ENCODE assay signal across 1 cellular context in the genomic region with DNA sequence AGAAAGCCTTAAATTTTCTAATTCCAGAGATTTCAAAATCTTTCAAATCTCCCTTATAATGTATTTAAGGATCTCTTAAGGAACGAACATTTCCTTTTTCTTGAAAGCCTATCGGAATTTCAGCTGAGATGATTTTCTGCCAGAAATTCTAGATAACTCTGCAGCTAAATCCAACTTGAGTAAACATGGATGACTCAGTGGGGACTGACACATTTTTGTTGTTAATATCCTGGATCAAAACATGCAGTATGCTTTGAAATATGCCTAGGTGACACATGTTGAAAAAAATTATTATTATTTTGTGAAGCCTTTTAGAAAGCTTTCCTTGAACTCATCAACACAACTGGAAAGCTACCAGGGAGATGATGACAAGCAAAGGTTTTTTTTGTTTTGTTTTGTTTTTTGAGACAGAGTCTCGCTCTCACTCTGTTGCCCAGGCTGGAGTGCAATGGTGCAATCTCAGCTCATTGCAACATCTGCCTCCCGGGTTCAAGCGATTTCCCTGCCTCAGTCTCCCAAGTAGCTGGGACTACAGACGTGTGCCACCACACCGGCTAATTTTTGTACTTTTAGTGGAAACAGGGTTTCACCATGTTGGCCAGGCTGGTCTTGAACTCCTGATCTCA.
A peak's percentile ranks its signal among the peaks of the same experiment; 100 is the strongest.
TF ChIP-seq lines count a peak whose summit lies in the region.

No MANE protein-coding gene starts in this region.

TF ChIP-seq in K562, 482 proteins besides CTCF, POLR2A, EP300 and RAD21 (continues in another document):
- TF ChIP-seq CBX3 (IDR thresholded peaks at IDR 0.05; ENCODE audit: borderline replicate concordance in 1 of 2, low read length in 2 of 2), result no peak
- no peak for TF ChIP-seq ZNF445 (CRISPR knock-in tag; IDR thresholded peaks at IDR 0.05; ENCODE audit: low read depth)
- TF ChIP-seq, protein P1, sequence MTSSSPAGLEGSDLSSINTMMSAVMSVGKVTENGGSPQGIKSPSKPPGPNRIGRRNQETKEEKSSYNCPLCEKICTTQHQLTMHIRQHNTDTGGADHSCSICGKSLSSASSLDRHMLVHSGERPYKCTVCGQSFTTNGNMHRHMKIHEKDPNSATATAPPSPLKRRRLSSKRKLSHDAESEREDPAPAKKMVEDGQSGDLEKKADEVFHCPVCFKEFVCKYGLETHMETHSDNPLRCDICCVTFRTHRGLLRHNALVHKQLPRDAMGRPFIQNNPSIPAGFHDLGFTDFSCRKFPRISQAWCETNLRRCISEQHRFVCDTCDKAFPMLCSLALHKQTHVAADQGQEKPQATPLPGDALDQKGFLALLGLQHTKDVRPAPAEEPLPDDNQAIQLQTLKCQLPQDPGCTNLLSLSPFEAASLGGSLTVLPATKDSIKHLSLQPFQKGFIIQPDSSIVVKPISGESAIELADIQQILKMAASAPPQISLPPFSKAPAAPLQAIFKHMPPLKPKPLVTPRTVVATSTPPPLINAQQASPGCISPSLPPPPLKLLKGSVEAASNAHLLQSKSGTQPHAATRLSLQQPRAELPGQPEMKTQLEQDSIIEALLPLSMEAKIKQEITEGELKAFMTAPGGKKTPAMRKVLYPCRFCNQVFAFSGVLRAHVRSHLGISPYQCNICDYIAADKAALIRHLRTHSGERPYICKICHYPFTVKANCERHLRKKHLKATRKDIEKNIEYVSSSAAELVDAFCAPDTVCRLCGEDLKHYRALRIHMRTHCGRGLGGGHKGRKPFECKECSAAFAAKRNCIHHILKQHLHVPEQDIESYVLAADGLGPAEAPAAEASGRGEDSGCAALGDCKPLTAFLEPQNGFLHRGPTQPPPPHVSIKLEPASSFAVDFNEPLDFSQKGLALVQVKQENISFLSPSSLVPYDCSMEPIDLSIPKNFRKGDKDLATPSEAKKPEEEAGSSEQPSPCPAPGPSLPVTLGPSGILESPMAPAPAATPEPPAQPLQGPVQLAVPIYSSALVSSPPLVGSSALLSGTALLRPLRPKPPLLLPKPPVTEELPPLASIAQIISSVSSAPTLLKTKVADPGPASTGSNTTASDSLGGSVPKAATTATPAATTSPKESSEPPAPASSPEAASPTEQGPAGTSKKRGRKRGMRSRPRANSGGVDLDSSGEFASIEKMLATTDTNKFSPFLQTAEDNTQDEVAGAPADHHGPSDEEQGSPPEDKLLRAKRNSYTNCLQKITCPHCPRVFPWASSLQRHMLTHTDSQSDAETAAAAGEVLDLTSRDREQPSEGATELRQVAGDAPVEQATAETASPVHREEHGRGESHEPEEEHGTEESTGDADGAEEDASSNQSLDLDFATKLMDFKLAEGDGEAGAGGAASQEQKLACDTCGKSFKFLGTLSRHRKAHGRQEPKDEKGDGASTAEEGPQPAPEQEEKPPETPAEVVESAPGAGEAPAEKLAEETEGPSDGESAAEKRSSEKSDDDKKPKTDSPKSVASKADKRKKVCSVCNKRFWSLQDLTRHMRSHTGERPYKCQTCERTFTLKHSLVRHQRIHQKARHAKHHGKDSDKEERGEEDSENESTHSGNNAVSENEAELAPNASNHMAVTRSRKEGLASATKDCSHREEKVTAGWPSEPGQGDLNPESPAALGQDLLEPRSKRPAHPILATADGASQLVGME (CRISPR knock-in tag; IDR thresholded peaks at IDR 0.05), result no peak
- TF ChIP-seq FOXK2 (conservative IDR thresholded peaks at IDR 0.05 in 1 of 2, IDR thresholded peaks at IDR 0.05 in 1 of 2; ENCODE audit: low read depth in 2 of 2), result peak; percentile 67 to 76
- TF ChIP-seq, protein P2, sequence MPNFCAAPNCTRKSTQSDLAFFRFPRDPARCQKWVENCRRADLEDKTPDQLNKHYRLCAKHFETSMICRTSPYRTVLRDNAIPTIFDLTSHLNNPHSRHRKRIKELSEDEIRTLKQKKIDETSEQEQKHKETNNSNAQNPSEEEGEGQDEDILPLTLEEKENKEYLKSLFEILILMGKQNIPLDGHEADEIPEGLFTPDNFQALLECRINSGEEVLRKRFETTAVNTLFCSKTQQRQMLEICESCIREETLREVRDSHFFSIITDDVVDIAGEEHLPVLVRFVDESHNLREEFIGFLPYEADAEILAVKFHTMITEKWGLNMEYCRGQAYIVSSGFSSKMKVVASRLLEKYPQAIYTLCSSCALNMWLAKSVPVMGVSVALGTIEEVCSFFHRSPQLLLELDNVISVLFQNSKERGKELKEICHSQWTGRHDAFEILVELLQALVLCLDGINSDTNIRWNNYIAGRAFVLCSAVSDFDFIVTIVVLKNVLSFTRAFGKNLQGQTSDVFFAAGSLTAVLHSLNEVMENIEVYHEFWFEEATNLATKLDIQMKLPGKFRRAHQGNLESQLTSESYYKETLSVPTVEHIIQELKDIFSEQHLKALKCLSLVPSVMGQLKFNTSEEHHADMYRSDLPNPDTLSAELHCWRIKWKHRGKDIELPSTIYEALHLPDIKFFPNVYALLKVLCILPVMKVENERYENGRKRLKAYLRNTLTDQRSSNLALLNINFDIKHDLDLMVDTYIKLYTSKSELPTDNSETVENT (CRISPR knock-in tag; IDR thresholded peaks at IDR 0.05), result no peak
- TF ChIP-seq SRF (CRISPR knock-in tag; IDR thresholded peaks at IDR 0.05), result no peak
- TF ChIP-seq USF2 (CRISPR knock-in tag; IDR thresholded peaks at IDR 0.05), result no peak
- TF ChIP-seq BRD9 (IDR thresholded peaks at IDR 0.05; ENCODE audit: low read depth, partially characterized antibody), result no peak
- TF ChIP-seq MAFF (IDR thresholded peaks at IDR 0.05; ENCODE audit: low read length), result peak; percentile 13; the same call in 1 of the 2 replicates
- no peak for TF ChIP-seq DMBX1 (CRISPR knock-in tag; IDR thresholded peaks at IDR 0.05; ENCODE audit: borderline replicate concordance)
- peak; percentile 31 to 45; a peak in 2 of 4 replicates for TF ChIP-seq KDM1A (IDR thresholded peaks at IDR 0.05)
- TF ChIP-seq RBM39 (optimal IDR thresholded peaks at IDR 0.05; ENCODE audit: low read depth, low read length), result no peak
- TF ChIP-seq FOXP1 (CRISPR knock-in tag; IDR thresholded peaks at IDR 0.05), result no peak
- no peak for TF ChIP-seq NFATC3 (IDR thresholded peaks at IDR 0.05)
- peak; percentile 79 for TF ChIP-seq DPF2 (IDR thresholded peaks at IDR 0.05)
- peak; percentile 85 for TF ChIP-seq JUND (IDR thresholded peaks at IDR 0.05; ENCODE audit: borderline replicate concordance, low read depth, low read length)
- TF ChIP-seq JUND (tag; IDR thresholded peaks at IDR 0.05; ENCODE audit: borderline replicate concordance, low read depth, low read length), result peak; percentile 76; the same call in 2 of the 3 replicates
- no peak for TF ChIP-seq ZNF134 (CRISPR knock-in tag; conservative IDR thresholded peaks at IDR 0.05)
- no peak for TF ChIP-seq ZNF408 (CRISPR knock-in tag; IDR thresholded peaks at IDR 0.05; ENCODE audit: low read depth)
- TF ChIP-seq SMARCE1 (IDR thresholded peaks at IDR 0.05), result peak; percentile 65; the same call in 1 of the 2 replicates
- no peak for TF ChIP-seq NELFE (IDR thresholded peaks at IDR 0.05; ENCODE audit: insufficient read depth, insufficient read length)
- TF ChIP-seq ATF1 (CRISPR knock-in tag; IDR thresholded peaks at IDR 0.05), result no peak
- no peak for TF ChIP-seq ATF1 (tag; IDR thresholded peaks at IDR 0.05)
- no peak for TF ChIP-seq TBL1XR1 (IDR thresholded peaks at IDR 0.05; ENCODE audit: low read length in 2 of 2)
- peak; percentile 27 for TF ChIP-seq FOS (IDR thresholded peaks at IDR 0.05; ENCODE audit: extremely low read depth, insufficient read length)
- TF ChIP-seq, protein P3, sequence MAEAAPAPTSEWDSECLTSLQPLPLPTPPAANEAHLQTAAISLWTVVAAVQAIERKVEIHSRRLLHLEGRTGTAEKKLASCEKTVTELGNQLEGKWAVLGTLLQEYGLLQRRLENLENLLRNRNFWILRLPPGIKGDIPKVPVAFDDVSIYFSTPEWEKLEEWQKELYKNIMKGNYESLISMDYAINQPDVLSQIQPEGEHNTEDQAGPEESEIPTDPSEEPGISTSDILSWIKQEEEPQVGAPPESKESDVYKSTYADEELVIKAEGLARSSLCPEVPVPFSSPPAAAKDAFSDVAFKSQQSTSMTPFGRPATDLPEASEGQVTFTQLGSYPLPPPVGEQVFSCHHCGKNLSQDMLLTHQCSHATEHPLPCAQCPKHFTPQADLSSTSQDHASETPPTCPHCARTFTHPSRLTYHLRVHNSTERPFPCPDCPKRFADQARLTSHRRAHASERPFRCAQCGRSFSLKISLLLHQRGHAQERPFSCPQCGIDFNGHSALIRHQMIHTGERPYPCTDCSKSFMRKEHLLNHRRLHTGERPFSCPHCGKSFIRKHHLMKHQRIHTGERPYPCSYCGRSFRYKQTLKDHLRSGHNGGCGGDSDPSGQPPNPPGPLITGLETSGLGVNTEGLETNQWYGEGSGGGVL (CRISPR knock-in tag; IDR thresholded peaks at IDR 0.05), result no peak
- TF ChIP-seq CEBPG (CRISPR knock-in tag; IDR thresholded peaks at IDR 0.05), result no peak
- TF ChIP-seq CEBPG (tag; conservative IDR thresholded peaks at IDR 0.05 in 1 of 2, IDR thresholded peaks at IDR 0.05 in 1 of 2), result 0 out of 4 replicates have a peak, but pooled peaks of 1 of the 2 experiments have one; percentile 24
- peak; percentile 94 for TF ChIP-seq FOSL1 (tag; conservative IDR thresholded peaks at IDR 0.05)
- TF ChIP-seq ZBTB11 (CRISPR knock-in tag; IDR thresholded peaks at IDR 0.05), result no peak
- TF ChIP-seq MEIS2 (IDR thresholded peaks at IDR 0.05; ENCODE audit: partially characterized antibody), result peak; percentile 34
- TF ChIP-seq SMARCA4 (IDR thresholded peaks at IDR 0.05), result peak; percentile 75; the same call in 1 of the 2 replicates
- TF ChIP-seq TGIF2 (CRISPR knock-in tag; IDR thresholded peaks at IDR 0.05), result no peak
- no peak for TF ChIP-seq MECOM (CRISPR knock-in tag; IDR thresholded peaks at IDR 0.05)
- TF ChIP-seq ZNF766 (CRISPR knock-in tag; conservative IDR thresholded peaks at IDR 0.05), result no peak
- no peak for TF ChIP-seq ZNF436 (CRISPR knock-in tag; IDR thresholded peaks at IDR 0.05)
- TF ChIP-seq JUN (IDR thresholded peaks at IDR 0.05; ENCODE audit: borderline replicate concordance, low read depth, low read length), result peak; percentile 76
- TF ChIP-seq JUN (CRISPR knock-in tag; IDR thresholded peaks at IDR 0.05; ENCODE audit: borderline replicate concordance), result no peak
- TF ChIP-seq ETV6 (IDR thresholded peaks at IDR 0.05; ENCODE audit: borderline replicate concordance in 1 of 2, low read depth in 2 of 2, low read length in 1 of 2), result no peak
- no peak for TF ChIP-seq ETV6 (CRISPR knock-in tag; IDR thresholded peaks at IDR 0.05; ENCODE audit: borderline replicate concordance)
- TF ChIP-seq FOXA1 (IDR thresholded peaks at IDR 0.05; ENCODE audit: borderline replicate concordance), result 0 out of 2 replicates have a peak, but pooled peaks have one; percentile 12
- TF ChIP-seq ZNF79 (CRISPR knock-in tag; IDR thresholded peaks at IDR 0.05; ENCODE audit: low read depth), result no peak
- TF ChIP-seq ARID3A (IDR thresholded peaks at IDR 0.05; ENCODE audit: borderline replicate concordance, low read depth, low read length), result peak; percentile 20; the same call in 1 of the 2 replicates
- TF ChIP-seq MLX (CRISPR knock-in tag; conservative IDR thresholded peaks at IDR 0.05), result no peak
- TF ChIP-seq FOXA3 (CRISPR knock-in tag; conservative IDR thresholded peaks at IDR 0.05 in 1 of 2, IDR thresholded peaks at IDR 0.05 in 1 of 2), result peak; percentile 97 to 98
- no peak for TF ChIP-seq ELK1 (CRISPR knock-in tag; IDR thresholded peaks at IDR 0.05)
